In genomic region chr1:20486457-20487235, GRCh38 we compare ENCODE assay signal across 1 cellular context.
A peak's percentile ranks its signal among the peaks of the same experiment; 100 is the strongest.
TF ChIP-seq lines count a peak whose summit lies in the region.

No MANE protein-coding gene starts in this region.

TF ChIP-seq in HepG2, 621 proteins besides CTCF, POLR2A, EP300 and RAD21 (continued from another document and continues in another):
- TF ChIP-seq, protein P1, sequence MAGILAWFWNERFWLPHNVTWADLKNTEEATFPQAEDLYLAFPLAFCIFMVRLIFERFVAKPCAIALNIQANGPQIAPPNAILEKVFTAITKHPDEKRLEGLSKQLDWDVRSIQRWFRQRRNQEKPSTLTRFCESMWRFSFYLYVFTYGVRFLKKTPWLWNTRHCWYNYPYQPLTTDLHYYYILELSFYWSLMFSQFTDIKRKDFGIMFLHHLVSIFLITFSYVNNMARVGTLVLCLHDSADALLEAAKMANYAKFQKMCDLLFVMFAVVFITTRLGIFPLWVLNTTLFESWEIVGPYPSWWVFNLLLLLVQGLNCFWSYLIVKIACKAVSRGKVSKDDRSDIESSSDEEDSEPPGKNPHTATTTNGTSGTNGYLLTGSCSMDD (CRISPR knock-in tag; IDR thresholded peaks at IDR 0.05), result no peak
- no peak; the same call in 1 of the 2 replicates for TF ChIP-seq ZNF776 (CRISPR knock-in tag; IDR thresholded peaks at IDR 0.05)
- peak; percentile 68; the same call in 1 of the 2 replicates for TF ChIP-seq HOXA5 (CRISPR knock-in tag; IDR thresholded peaks at IDR 0.05)
- peak; percentile 48; the same call in 1 of the 2 replicates for TF ChIP-seq MIER3 (CRISPR knock-in tag; IDR thresholded peaks at IDR 0.05; ENCODE audit: borderline replicate concordance)
- TF ChIP-seq BHLHE40 (IDR thresholded peaks at IDR 0.05; ENCODE audit: low read length), result no peak
- TF ChIP-seq ZNF256 (CRISPR knock-in tag; conservative IDR thresholded peaks at IDR 0.05), result no peak
- no peak; the same call in 1 of the 2 replicates for TF ChIP-seq RNF219 (CRISPR knock-in tag; IDR thresholded peaks at IDR 0.05)
- no peak for TF ChIP-seq ZNF143 (CRISPR knock-in tag; IDR thresholded peaks at IDR 0.05)
- no peak for TF ChIP-seq ARNT (IDR thresholded peaks at IDR 0.05)
- TF ChIP-seq, protein P2, sequence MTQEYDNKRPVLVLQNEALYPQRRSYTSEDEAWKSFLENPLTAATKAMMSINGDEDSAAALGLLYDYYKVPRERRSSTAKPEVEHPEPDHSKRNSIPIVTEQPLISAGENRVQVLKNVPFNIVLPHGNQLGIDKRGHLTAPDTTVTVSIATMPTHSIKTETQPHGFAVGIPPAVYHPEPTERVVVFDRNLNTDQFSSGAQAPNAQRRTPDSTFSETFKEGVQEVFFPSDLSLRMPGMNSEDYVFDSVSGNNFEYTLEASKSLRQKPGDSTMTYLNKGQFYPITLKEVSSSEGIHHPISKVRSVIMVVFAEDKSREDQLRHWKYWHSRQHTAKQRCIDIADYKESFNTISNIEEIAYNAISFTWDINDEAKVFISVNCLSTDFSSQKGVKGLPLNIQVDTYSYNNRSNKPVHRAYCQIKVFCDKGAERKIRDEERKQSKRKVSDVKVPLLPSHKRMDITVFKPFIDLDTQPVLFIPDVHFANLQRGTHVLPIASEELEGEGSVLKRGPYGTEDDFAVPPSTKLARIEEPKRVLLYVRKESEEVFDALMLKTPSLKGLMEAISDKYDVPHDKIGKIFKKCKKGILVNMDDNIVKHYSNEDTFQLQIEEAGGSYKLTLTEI (CRISPR knock-in tag; conservative IDR thresholded peaks at IDR 0.05), result no peak
- TF ChIP-seq MIXL1 (CRISPR knock-in tag; IDR thresholded peaks at IDR 0.05), result 0 out of 2 replicates have a peak, but pooled peaks have one; percentile 26
- TF ChIP-seq, protein P3, sequence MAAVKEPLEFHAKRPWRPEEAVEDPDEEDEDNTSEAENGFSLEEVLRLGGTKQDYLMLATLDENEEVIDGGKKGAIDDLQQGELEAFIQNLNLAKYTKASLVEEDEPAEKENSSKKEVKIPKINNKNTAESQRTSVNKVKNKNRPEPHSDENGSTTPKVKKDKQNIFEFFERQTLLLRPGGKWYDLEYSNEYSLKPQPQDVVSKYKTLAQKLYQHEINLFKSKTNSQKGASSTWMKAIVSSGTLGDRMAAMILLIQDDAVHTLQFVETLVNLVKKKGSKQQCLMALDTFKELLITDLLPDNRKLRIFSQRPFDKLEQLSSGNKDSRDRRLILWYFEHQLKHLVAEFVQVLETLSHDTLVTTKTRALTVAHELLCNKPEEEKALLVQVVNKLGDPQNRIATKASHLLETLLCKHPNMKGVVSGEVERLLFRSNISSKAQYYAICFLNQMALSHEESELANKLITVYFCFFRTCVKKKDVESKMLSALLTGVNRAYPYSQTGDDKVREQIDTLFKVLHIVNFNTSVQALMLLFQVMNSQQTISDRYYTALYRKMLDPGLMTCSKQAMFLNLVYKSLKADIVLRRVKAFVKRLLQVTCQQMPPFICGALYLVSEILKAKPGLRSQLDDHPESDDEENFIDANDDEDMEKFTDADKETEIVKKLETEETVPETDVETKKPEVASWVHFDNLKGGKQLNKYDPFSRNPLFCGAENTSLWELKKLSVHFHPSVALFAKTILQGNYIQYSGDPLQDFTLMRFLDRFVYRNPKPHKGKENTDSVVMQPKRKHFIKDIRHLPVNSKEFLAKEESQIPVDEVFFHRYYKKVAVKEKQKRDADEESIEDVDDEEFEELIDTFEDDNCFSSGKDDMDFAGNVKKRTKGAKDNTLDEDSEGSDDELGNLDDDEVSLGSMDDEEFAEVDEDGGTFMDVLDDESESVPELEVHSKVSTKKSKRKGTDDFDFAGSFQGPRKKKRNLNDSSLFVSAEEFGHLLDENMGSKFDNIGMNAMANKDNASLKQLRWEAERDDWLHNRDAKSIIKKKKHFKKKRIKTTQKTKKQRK (IDR thresholded peaks at IDR 0.05; ENCODE audit: low read length), result no peak
- TF ChIP-seq TBX3 (IDR thresholded peaks at IDR 0.05; ENCODE audit: borderline replicate concordance), result no peak
- no peak for TF ChIP-seq SYNCRIP (IDR thresholded peaks at IDR 0.05; ENCODE audit: insufficient read depth, low read depth, low read length)
- no peak for TF ChIP-seq ELF4 (CRISPR knock-in tag; IDR thresholded peaks at IDR 0.05; ENCODE audit: borderline replicate concordance)
- TF ChIP-seq MYNN (CRISPR knock-in tag; IDR thresholded peaks at IDR 0.05; ENCODE audit: low read depth), result no peak
- TF ChIP-seq ZNF33A (CRISPR knock-in tag; IDR thresholded peaks at IDR 0.05; ENCODE audit: borderline replicate concordance), result no peak
- TF ChIP-seq ZNF296 (CRISPR knock-in tag; conservative IDR thresholded peaks at IDR 0.05), result no peak
- TF ChIP-seq PHF21A (CRISPR knock-in tag; IDR thresholded peaks at IDR 0.05), result peak; percentile 88
- TF ChIP-seq, protein P4, sequence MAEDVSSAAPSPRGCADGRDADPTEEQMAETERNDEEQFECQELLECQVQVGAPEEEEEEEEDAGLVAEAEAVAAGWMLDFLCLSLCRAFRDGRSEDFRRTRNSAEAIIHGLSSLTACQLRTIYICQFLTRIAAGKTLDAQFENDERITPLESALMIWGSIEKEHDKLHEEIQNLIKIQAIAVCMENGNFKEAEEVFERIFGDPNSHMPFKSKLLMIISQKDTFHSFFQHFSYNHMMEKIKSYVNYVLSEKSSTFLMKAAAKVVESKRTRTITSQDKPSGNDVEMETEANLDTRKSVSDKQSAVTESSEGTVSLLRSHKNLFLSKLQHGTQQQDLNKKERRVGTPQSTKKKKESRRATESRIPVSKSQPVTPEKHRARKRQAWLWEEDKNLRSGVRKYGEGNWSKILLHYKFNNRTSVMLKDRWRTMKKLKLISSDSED (CRISPR knock-in tag; IDR thresholded peaks at IDR 0.05), result no peak
- TF ChIP-seq RARG (CRISPR knock-in tag; IDR thresholded peaks at IDR 0.05; ENCODE audit: low read depth), result no peak
- TF ChIP-seq MTERF4 (CRISPR knock-in tag; IDR thresholded peaks at IDR 0.05), result 0 out of 2 replicates have a peak, but pooled peaks have one; percentile 58
- no peak for TF ChIP-seq ZNF24 (IDR thresholded peaks at IDR 0.05)
- TF ChIP-seq REXO4 (CRISPR knock-in tag; IDR thresholded peaks at IDR 0.05; ENCODE audit: borderline replicate concordance), result no peak
- no peak for TF ChIP-seq FOXO1 (CRISPR knock-in tag; IDR thresholded peaks at IDR 0.05)
- no peak for TF ChIP-seq JUN (CRISPR knock-in tag; IDR thresholded peaks at IDR 0.05)
- TF ChIP-seq, protein P5, sequence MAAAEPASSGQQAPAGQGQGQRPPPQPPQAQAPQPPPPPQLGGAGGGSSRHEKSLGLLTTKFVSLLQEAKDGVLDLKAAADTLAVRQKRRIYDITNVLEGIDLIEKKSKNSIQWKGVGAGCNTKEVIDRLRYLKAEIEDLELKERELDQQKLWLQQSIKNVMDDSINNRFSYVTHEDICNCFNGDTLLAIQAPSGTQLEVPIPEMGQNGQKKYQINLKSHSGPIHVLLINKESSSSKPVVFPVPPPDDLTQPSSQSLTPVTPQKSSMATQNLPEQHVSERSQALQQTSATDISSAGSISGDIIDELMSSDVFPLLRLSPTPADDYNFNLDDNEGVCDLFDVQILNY (CRISPR knock-in tag; conservative IDR thresholded peaks at IDR 0.05), result no peak; the same call in 1 of the 2 replicates
- no peak for TF ChIP-seq ZNF180 (CRISPR knock-in tag; IDR thresholded peaks at IDR 0.05; ENCODE audit: borderline replicate concordance, low read depth)
- peak; percentile 82 for TF ChIP-seq SALL1 (CRISPR knock-in tag; IDR thresholded peaks at IDR 0.05)
- TF ChIP-seq NR1H2 (CRISPR knock-in tag; IDR thresholded peaks at IDR 0.05; ENCODE audit: borderline replicate concordance, low read depth), result no peak
- TF ChIP-seq SETDB1 (CRISPR knock-in tag; IDR thresholded peaks at IDR 0.05; ENCODE audit: borderline replicate concordance), result no peak
- TF ChIP-seq RFXAP (CRISPR knock-in tag; IDR thresholded peaks at IDR 0.05; ENCODE audit: borderline replicate concordance), result no peak
- TF ChIP-seq NR3C1 (CRISPR knock-in tag; IDR thresholded peaks at IDR 0.05), result no peak
- TF ChIP-seq ZMYM4 (CRISPR knock-in tag; IDR thresholded peaks at IDR 0.05), result peak; percentile 44
- no peak for TF ChIP-seq IKZF4 (CRISPR knock-in tag; IDR thresholded peaks at IDR 0.05; ENCODE audit: borderline replicate concordance, low read depth, not compliant biosample characterization)
- TF ChIP-seq, protein P6, sequence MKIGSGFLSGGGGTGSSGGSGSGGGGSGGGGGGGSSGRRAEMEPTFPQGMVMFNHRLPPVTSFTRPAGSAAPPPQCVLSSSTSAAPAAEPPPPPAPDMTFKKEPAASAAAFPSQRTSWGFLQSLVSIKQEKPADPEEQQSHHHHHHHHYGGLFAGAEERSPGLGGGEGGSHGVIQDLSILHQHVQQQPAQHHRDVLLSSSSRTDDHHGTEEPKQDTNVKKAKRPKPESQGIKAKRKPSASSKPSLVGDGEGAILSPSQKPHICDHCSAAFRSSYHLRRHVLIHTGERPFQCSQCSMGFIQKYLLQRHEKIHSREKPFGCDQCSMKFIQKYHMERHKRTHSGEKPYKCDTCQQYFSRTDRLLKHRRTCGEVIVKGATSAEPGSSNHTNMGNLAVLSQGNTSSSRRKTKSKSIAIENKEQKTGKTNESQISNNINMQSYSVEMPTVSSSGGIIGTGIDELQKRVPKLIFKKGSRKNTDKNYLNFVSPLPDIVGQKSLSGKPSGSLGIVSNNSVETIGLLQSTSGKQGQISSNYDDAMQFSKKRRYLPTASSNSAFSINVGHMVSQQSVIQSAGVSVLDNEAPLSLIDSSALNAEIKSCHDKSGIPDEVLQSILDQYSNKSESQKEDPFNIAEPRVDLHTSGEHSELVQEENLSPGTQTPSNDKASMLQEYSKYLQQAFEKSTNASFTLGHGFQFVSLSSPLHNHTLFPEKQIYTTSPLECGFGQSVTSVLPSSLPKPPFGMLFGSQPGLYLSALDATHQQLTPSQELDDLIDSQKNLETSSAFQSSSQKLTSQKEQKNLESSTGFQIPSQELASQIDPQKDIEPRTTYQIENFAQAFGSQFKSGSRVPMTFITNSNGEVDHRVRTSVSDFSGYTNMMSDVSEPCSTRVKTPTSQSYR (CRISPR knock-in tag; IDR thresholded peaks at IDR 0.05; ENCODE audit: borderline replicate concordance), result peak; percentile 92
- TF ChIP-seq MBD4 (IDR thresholded peaks at IDR 0.05; ENCODE audit: borderline replicate concordance, low read length), result no peak
- peak; percentile 65 for TF ChIP-seq POLR2AphosphoS5 (IDR thresholded peaks at IDR 0.05; ENCODE audit: low read depth, low read length)
- peak; percentile 35 for TF ChIP-seq RARA (CRISPR knock-in tag; IDR thresholded peaks at IDR 0.05)
- TF ChIP-seq FOXK2 (IDR thresholded peaks at IDR 0.05), result no peak
- TF ChIP-seq HOXA9 (CRISPR knock-in tag; IDR thresholded peaks at IDR 0.05; ENCODE audit: borderline replicate concordance), result no peak
- TF ChIP-seq ZFP90 (CRISPR knock-in tag; IDR thresholded peaks at IDR 0.05; ENCODE audit: borderline replicate concordance), result no peak
- no peak for TF ChIP-seq ZFP36L2 (CRISPR knock-in tag; IDR thresholded peaks at IDR 0.05)
- TF ChIP-seq ZNF609 (CRISPR knock-in tag; IDR thresholded peaks at IDR 0.05; ENCODE audit: borderline replicate concordance), result peak; percentile 66; the same call in 1 of the 2 replicates
- TF ChIP-seq ERF (CRISPR knock-in tag; IDR thresholded peaks at IDR 0.05), result peak; percentile 76
- no peak for TF ChIP-seq ZNF234 (CRISPR knock-in tag; conservative IDR thresholded peaks at IDR 0.05)
- TF ChIP-seq ZNF562 (CRISPR knock-in tag; IDR thresholded peaks at IDR 0.05; ENCODE audit: borderline replicate concordance), result no peak
- no peak for TF ChIP-seq NFIB (CRISPR knock-in tag; IDR thresholded peaks at IDR 0.05; ENCODE audit: borderline replicate concordance)
- TF ChIP-seq NCOA2 (CRISPR knock-in tag; IDR thresholded peaks at IDR 0.05), result peak; percentile 43
